ENCODE assay signal across 1 cellular context in genomic region chr22:24636513-24636912, GRCh38.
A peak's percentile ranks its signal among the peaks of the same experiment; 100 is the strongest.
TF ChIP-seq lines count a peak whose summit lies in the region.

No MANE protein-coding gene starts in this region.

TF ChIP-seq in K562, 482 proteins besides CTCF, POLR2A, EP300 and RAD21:
- peak; percentile 91 for TF ChIP-seq ZNF134 (CRISPR knock-in tag; conservative IDR thresholded peaks at IDR 0.05)
